ENCODE assay signal across 1 cellular context in genomic region chr17:34961093-34961911, GRCh38.
A peak's percentile ranks its signal among the peaks of the same experiment; 100 is the strongest.
TF ChIP-seq lines count a peak whose summit lies in the region.

CCT6B (minus strand) TSS chr17:34961460; CDS start chr17:34961393, 67 bp downstream.
ZNF830 (plus strand) TSS chr17:34961540; CDS start chr17:34961567, 27 bp downstream.

TF ChIP-seq in HepG2, 621 proteins besides CTCF, POLR2A, EP300 and RAD21 (continued from another document and continues in another):
- peak; percentile 95 for TF ChIP-seq ZNF574 (CRISPR knock-in tag; IDR thresholded peaks at IDR 0.05)
- TF ChIP-seq RFX1 (IDR thresholded peaks at IDR 0.05) = no peak
- TF ChIP-seq ZNF205 (CRISPR knock-in tag; IDR thresholded peaks at IDR 0.05) = no peak
- TF ChIP-seq ZNF740 (CRISPR knock-in tag; IDR thresholded peaks at IDR 0.05) = no peak
- no peak for TF ChIP-seq NFIC (IDR thresholded peaks at IDR 0.05; ENCODE audit: low read length)
- peak; percentile 81; the same call in 1 of the 2 replicates for TF ChIP-seq ZNF253 (CRISPR knock-in tag; IDR thresholded peaks at IDR 0.05; ENCODE audit: borderline replicate concordance)
- TF ChIP-seq ZNF607 (CRISPR knock-in tag; IDR thresholded peaks at IDR 0.05; ENCODE audit: borderline replicate concordance) = peak; percentile 13; the same call in 1 of the 2 replicates
- TF ChIP-seq SPEN (CRISPR knock-in tag; IDR thresholded peaks at IDR 0.05; ENCODE audit: low read depth) = peak; percentile 86
- peak; percentile 67; the same call in 1 of the 2 replicates for TF ChIP-seq ELF3 (CRISPR knock-in tag; IDR thresholded peaks at IDR 0.05)
- no peak for TF ChIP-seq SNAI1 (CRISPR knock-in tag; IDR thresholded peaks at IDR 0.05; ENCODE audit: borderline replicate concordance)
- no peak for TF ChIP-seq ZBTB8A (CRISPR knock-in tag; IDR thresholded peaks at IDR 0.05; ENCODE audit: borderline replicate concordance, low read depth)
- TF ChIP-seq HMGA1 (CRISPR knock-in tag; conservative IDR thresholded peaks at IDR 0.05) = no peak
- TF ChIP-seq STAT5B (CRISPR knock-in tag; IDR thresholded peaks at IDR 0.05) = no peak
- TF ChIP-seq ZNF160 (CRISPR knock-in tag; IDR thresholded peaks at IDR 0.05) = no peak
- TF ChIP-seq NCOA5 (CRISPR knock-in tag; IDR thresholded peaks at IDR 0.05) = no peak
- TF ChIP-seq ETV6 (CRISPR knock-in tag; conservative IDR thresholded peaks at IDR 0.05) = no peak
- TF ChIP-seq MLLT10 (CRISPR knock-in tag; IDR thresholded peaks at IDR 0.05) = no peak
- TF ChIP-seq ZNF781 (CRISPR knock-in tag; IDR thresholded peaks at IDR 0.05; ENCODE audit: borderline replicate concordance, not compliant biosample characterization) = no peak
- no peak for TF ChIP-seq ZNF460 (CRISPR knock-in tag; IDR thresholded peaks at IDR 0.05; ENCODE audit: borderline replicate concordance)
- peak; percentile 68 for TF ChIP-seq ZNF891 (CRISPR knock-in tag; IDR thresholded peaks at IDR 0.05)
- TF ChIP-seq SIX1 (CRISPR knock-in tag; IDR thresholded peaks at IDR 0.05; ENCODE audit: borderline replicate concordance) = no peak; the same call in 1 of the 2 replicates
- no peak for TF ChIP-seq ZNF850 (CRISPR knock-in tag; conservative IDR thresholded peaks at IDR 0.05)
- TF ChIP-seq MLXIP (CRISPR knock-in tag; IDR thresholded peaks at IDR 0.05; ENCODE audit: borderline replicate concordance) = no peak
- TF ChIP-seq ADNP (CRISPR knock-in tag; IDR thresholded peaks at IDR 0.05) = no peak
- TF ChIP-seq ZBTB42 (CRISPR knock-in tag; IDR thresholded peaks at IDR 0.05) = no peak
- peak; percentile 46; the same call in 1 of the 2 replicates for TF ChIP-seq ZNF782 (CRISPR knock-in tag; IDR thresholded peaks at IDR 0.05; ENCODE audit: borderline replicate concordance)
- no peak for TF ChIP-seq CHD2 (IDR thresholded peaks at IDR 0.05; ENCODE audit: low read depth, low read length)
- peak; percentile 87; the same call in 1 of the 2 replicates for TF ChIP-seq KAT7 (CRISPR knock-in tag; IDR thresholded peaks at IDR 0.05; ENCODE audit: borderline replicate concordance)
- no peak for TF ChIP-seq ARNT (IDR thresholded peaks at IDR 0.05)
- no peak for TF ChIP-seq ZNF773 (CRISPR knock-in tag; IDR thresholded peaks at IDR 0.05; ENCODE audit: borderline replicate concordance)
- peak; percentile 42; the same call in 1 of the 2 replicates for TF ChIP-seq FOXP4 (CRISPR knock-in tag; IDR thresholded peaks at IDR 0.05)
- TF ChIP-seq ATAD3A (CRISPR knock-in tag; IDR thresholded peaks at IDR 0.05) = no peak
- peak; percentile 97 for TF ChIP-seq TAF1 (CRISPR knock-in tag; IDR thresholded peaks at IDR 0.05)
- no peak for TF ChIP-seq SMARCE1 (IDR thresholded peaks at IDR 0.05; ENCODE audit: borderline replicate concordance)
- no peak; the same call in 1 of the 2 replicates for TF ChIP-seq ZNF619 (CRISPR knock-in tag; IDR thresholded peaks at IDR 0.05)
- 0 out of 2 replicates have a peak, but pooled peaks have one; percentile 75 for TF ChIP-seq REL (CRISPR knock-in tag; conservative IDR thresholded peaks at IDR 0.05)
- 0 out of 2 replicates have a peak, but pooled peaks have one; percentile 2 for TF ChIP-seq STAG1 (CRISPR knock-in tag; IDR thresholded peaks at IDR 0.05)
- TF ChIP-seq HNRNPLL (IDR thresholded peaks at IDR 0.05; ENCODE audit: low read depth, low read length, poor library complexity, severe bottlenecking) = peak; percentile 48
- peak; percentile 43; the same call in 1 of the 2 replicates for TF ChIP-seq KDM3A (CRISPR knock-in tag; IDR thresholded peaks at IDR 0.05; ENCODE audit: low read depth)
- TF ChIP-seq ZNF816 (CRISPR knock-in tag; IDR thresholded peaks at IDR 0.05; ENCODE audit: borderline replicate concordance) = no peak
- TF ChIP-seq ZNF777 (CRISPR knock-in tag; IDR thresholded peaks at IDR 0.05) = no peak; the same call in 1 of the 2 replicates
- TF ChIP-seq KDM6A (CRISPR knock-in tag; IDR thresholded peaks at IDR 0.05; ENCODE audit: low read depth) = no peak
- no peak for TF ChIP-seq BRCA1 (CRISPR knock-in tag; IDR thresholded peaks at IDR 0.05)
- TF ChIP-seq RAD51 (IDR thresholded peaks at IDR 0.05; ENCODE audit: borderline replicate concordance) = no peak
- TF ChIP-seq ATF1 (CRISPR knock-in tag; IDR thresholded peaks at IDR 0.05) = peak; percentile 98
- TF ChIP-seq SNAPC4 (CRISPR knock-in tag; IDR thresholded peaks at IDR 0.05) = peak; percentile 88; the same call in 1 of the 2 replicates
- TF ChIP-seq MED1 (CRISPR knock-in tag; IDR thresholded peaks at IDR 0.05) = peak; percentile 27; the same call in 1 of the 2 replicates
- no peak for TF ChIP-seq ZSCAN30 (CRISPR knock-in tag; IDR thresholded peaks at IDR 0.05)
- 0 out of 2 replicates have a peak, but pooled peaks have one; percentile 33 for TF ChIP-seq FOXA3 (CRISPR knock-in tag; IDR thresholded peaks at IDR 0.05)
- peak; percentile 29; the same call in 1 of the 2 replicates for TF ChIP-seq MTA1 (CRISPR knock-in tag; IDR thresholded peaks at IDR 0.05; ENCODE audit: borderline replicate concordance)
- TF ChIP-seq GMEB1 (CRISPR knock-in tag; IDR thresholded peaks at IDR 0.05; ENCODE audit: borderline replicate concordance) = peak; percentile 90
- TF ChIP-seq ZNF672 (CRISPR knock-in tag; IDR thresholded peaks at IDR 0.05) = no peak
- peak; percentile 37 for TF ChIP-seq TEAD3 (CRISPR knock-in tag; optimal IDR thresholded peaks at IDR 0.05; ENCODE audit: borderline replicate concordance)
- TF ChIP-seq ZFP36 (IDR thresholded peaks at IDR 0.05; ENCODE audit: borderline replicate concordance, low read depth, low read length, partially characterized antibody) = no peak
- TF ChIP-seq TSC22D2 (CRISPR knock-in tag; IDR thresholded peaks at IDR 0.05; ENCODE audit: borderline replicate concordance) = no peak
- 0 out of 2 replicates have a peak, but pooled peaks have one; percentile 32 for TF ChIP-seq ERF (CRISPR knock-in tag; IDR thresholded peaks at IDR 0.05)
